Comparison of ENCODE assay signal across 18 cellular contexts in the genomic region with DNA sequence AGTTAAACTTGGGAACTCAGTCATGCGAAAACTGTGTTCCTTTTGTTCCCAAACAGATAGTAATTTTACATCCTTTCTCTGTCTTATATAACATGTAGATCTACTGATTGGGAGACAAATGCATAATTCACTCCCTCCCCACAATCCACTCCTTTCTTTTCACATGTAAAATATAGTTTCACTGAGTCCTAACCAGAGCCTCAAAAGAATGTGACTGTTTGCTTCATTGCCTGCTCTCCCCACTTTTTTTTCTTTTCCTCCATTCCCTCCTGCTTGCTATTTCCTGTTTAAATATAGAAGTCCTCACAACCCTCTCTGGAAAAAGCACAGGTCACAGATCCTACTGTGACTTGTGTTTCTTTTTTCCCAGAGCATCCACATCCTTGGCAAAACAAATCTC.
A peak's percentile ranks its signal among the peaks of the same experiment; 100 is the strongest.
DNase-seq lines count a peak whose midpoint lies in the region; TF ChIP-seq lines count a peak whose summit lies in the region.
"Had no signal": no experiment of that assay in that cellular context is flagged by ENCODE, and none has a peak within 500 bp of the region (broad histone marks: within the 10 kb centered on the region; RNA-seq: fewer than 3 reads in every experiment).

No MANE protein-coding gene starts in this region.

- no peak for TF ChIP-seq POLR2A in esophagus muscularis mucosa (IDR thresholded peaks at IDR 0.05; ENCODE audit: low read depth)

- TF ChIP-seq EP300 in esophagus muscularis mucosa (IDR thresholded peaks at IDR 0.05): no peak

- peak overlapping the region; percentile 81 for H2AFZ ChIP-seq in smooth muscle cell (ENCODE audit: low read depth)

- H4K20me1 ChIP-seq in smooth muscle cell (ENCODE audit: low read depth): no peaks in the 10 kb centered on the region

- no peaks in the 10 kb centered on the region for H3K36me3 Mint-ChIP-seq in chondrocyte (ENCODE audit: low read depth)

- no peak overlapping the region for H3K4me3 Mint-ChIP-seq in chondrocyte (ENCODE audit: unreplicated experiment)
- H3K4me3 Mint-ChIP-seq: B cell; CD4-positive, alpha-beta memory T cell had no signal

- H3K9ac ChIP-seq in smooth muscle cell (ENCODE audit: low read depth): no peak overlapping the region

- in situ Hi-C loops in HAP-1 (cut with MboI; ENCODE audit: low sequenced_read_pairs): no loop called here

- TF ChIP-seq CTCF in chondrocyte (IDR thresholded peaks at IDR 0.05) (no peak), smooth muscle cell (IDR thresholded peaks at IDR 0.05; ENCODE audit: borderline replicate concordance, insufficient read depth, poor library complexity, severe bottlenecking) (no peak), esophagus muscularis mucosa (IDR thresholded peaks at IDR 0.05) (no peak)

- no peak overlapping the region for H3K4me3 ChIP-seq in HAP-1
- no peak overlapping the region for H3K4me3 ChIP-seq in mesodermal cell (ENCODE audit: extremely low read depth, insufficient read depth, low read length, poor library complexity, severe bottlenecking)
- H3K4me3 ChIP-seq in smooth muscle cell: no peak overlapping the region
- H3K4me3 ChIP-seq in esophagus muscularis mucosa: no peak overlapping the region

- H3K9me3 Mint-ChIP-seq in chondrocyte (ENCODE audit: low read depth): no peaks in the 10 kb centered on the region

- H3K27ac Mint-ChIP-seq in chondrocyte (ENCODE audit: unreplicated experiment): peak overlapping the region; percentile 50
- H3K27ac Mint-ChIP-seq: B cell; CD4-positive, alpha-beta memory T cell had no signal

- H3K27me3 ChIP-seq in HAP-1 (ENCODE audit: low read depth) (no peaks in the 10 kb centered on the region), smooth muscle cell (ENCODE audit: low read depth) (no peaks in the 10 kb centered on the region), esophagus muscularis mucosa (no peaks in the 10 kb centered on the region)

- H3F3A ChIP-seq in smooth muscle cell (ENCODE audit: low read depth): no peaks in the 10 kb centered on the region

- peaks cover 9% of the 10 kb centered on the region for H3K4me1 Mint-ChIP-seq in chondrocyte (ENCODE audit: low read depth)
- H3K4me1 Mint-ChIP-seq: B cell; CD4-positive, alpha-beta memory T cell had no signal

- H3K9me3 ChIP-seq in HAP-1 (no peaks in the 10 kb centered on the region), mesodermal cell (ENCODE audit: control insufficient read depth, low read length) (no peaks in the 10 kb centered on the region), smooth muscle cell (replicated peaks; ENCODE audit: low read depth) (no peaks in the 10 kb centered on the region), esophagus muscularis mucosa (no peaks in the 10 kb centered on the region)

- H3K4me1 ChIP-seq in HAP-1: peaks cover 9% of the 10 kb centered on the region
- H3K4me1 ChIP-seq in mesodermal cell (ENCODE audit: control insufficient read depth, insufficient read depth, low read length, poor library complexity, severe bottlenecking): no peaks in the 10 kb centered on the region
- no peaks in the 10 kb centered on the region for H3K4me1 ChIP-seq in smooth muscle cell (ENCODE audit: low read depth)
- H3K4me1 ChIP-seq in esophagus muscularis mucosa: no peaks in the 10 kb centered on the region

- H3K36me3 ChIP-seq in HAP-1 (replicated peaks) (no peaks in the 10 kb centered on the region), mesodermal cell (ENCODE audit: control insufficient read depth, insufficient read depth, low read length) (no peaks in the 10 kb centered on the region), smooth muscle cell (ENCODE audit: low read depth) (no peaks in the 10 kb centered on the region), esophagus muscularis mucosa (no peaks in the 10 kb centered on the region)

- intact Hi-C loops in esophagus muscularis mucosa (cut with DNase I): no loop called here

- H3K4me2 ChIP-seq in smooth muscle cell: no peak overlapping the region

- H3K27me3 Mint-ChIP-seq in chondrocyte (ENCODE audit: low read depth): no peaks in the 10 kb centered on the region
- H3K27me3 Mint-ChIP-seq: B cell; CD4-positive, alpha-beta memory T cell had no signal

- no peaks in the 10 kb centered on the region for H3K79me2 ChIP-seq in smooth muscle cell (ENCODE audit: low read depth)

- DNase-seq in HAP-1 (ENCODE audit: low spot score in 2 of 2) (peak; percentile 12 to 77), chondrocyte (ENCODE audit: low spot score) (no peak), smooth muscle cell (lab: John Stamatoyannopoulos, UW; ENCODE audit: unreplicated experiment) (no peak), esophagus muscularis mucosa (ENCODE audit: extremely low spot score) (no peak)
- no peak for DNase-seq in activated CD4-positive, alpha-beta T cell treated with anti-CD3 and anti-CD28 coated beads, Interleukin-2, amount 50 U/mL, for 1 hour
- no peak for DNase-seq in NK-92 treated with Interleukin-12 subunit alpha and Interleukin-12 subunit beta, amount 100 ng/mL, for 24 hours (lab: John Stamatoyannopoulos, UW)
- DNase-seq: ACHN; CD4-positive, alpha-beta memory T cell; DMS79 treated with DMSO at 0.1 percent for 48 hours; GDM1; GOT3; MV-4-11; NCI-H1417 treated with DMSO at 0.1 percent for 48 hours; NCI-H2029 treated with DMSO at 0.1 percent for 48 hours; NCI-H510A treated with DMSO at 0.1 percent for 48 hours; RPMI8226 had no signal

- H3K27ac ChIP-seq in mesodermal cell (ENCODE audit: low read depth, low read length, severe bottlenecking) (peak overlapping the region; percentile 16), smooth muscle cell (ENCODE audit: low read depth) (no peak overlapping the region), esophagus muscularis mucosa (replicated peaks in 1 of 4) (no peak overlapping the region)

- no CpG with 5 or more reads among the region's 1 CpG for WGBS in mesodermal cell (ENCODE audit: insufficient coverage in 2 of 2), 2 experiments
- WGBS in smooth muscle cell (ENCODE audit: low lambda C conversion rate): 96% methylated on average over 1 of the region's 1 CpG
- WGBS in esophagus muscularis mucosa: 67% methylated on average over 1 of the region's 1 CpG

Comparison
In these comparisons a context has a peak if more than half of its experiments do, and no peak if none do; other contexts are left out.
1. DNase-seq: peak in HAP-1 (2 of 2); none in chondrocyte (single experiment), smooth muscle cell (single experiment), activated CD4-positive, alpha-beta T cell treated with anti-CD3 and anti-CD28 coated beads, Interleukin-2, amount 50 U/mL, for 1 hour (single experiment), esophagus muscularis mucosa (single experiment) and NK-92 treated with Interleukin-12 subunit alpha and Interleukin-12 subunit beta, amount 100 ng/mL, for 24 hours (single experiment).